ENCODE assay signal across 24 cellular contexts in the genomic region with DNA sequence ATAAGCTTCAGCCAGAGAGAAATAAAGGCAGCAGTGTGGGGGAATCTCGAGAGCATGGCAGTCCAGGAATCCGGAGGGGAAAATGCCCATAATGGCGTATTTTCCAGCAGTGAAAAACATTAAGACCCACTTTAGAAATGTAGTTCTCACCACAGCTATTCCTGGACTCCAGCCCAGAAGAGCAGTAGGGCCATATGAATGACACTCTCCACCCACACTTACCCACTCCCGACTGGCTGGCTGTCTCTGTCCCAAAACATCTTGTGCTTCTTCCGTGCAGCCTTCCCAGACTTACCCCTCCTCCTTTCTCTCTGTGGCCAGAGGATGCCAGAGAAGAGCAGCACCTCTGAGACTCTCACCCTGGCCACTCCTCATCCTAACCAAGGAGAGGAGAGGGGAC. TPM values are rescaled to one million over a fixed set of nuclear protein-coding genes. Genes with fewer than 3 reads are reported as not detected.
A peak's percentile ranks its signal among the peaks of the same experiment; 100 is the strongest.
DNase-seq lines count a peak whose midpoint lies in the region; ATAC-seq and TF ChIP-seq lines count a peak whose summit lies in the region.
"Had no signal": no experiment of that assay in that cellular context is flagged by ENCODE, and none has a peak within 500 bp of the region (broad histone marks: within the 10 kb centered on the region; RNA-seq: fewer than 3 reads in every experiment).

No MANE protein-coding gene starts in this region.

- no peaks in the 10 kb centered on the region for H3K9me3 ChIP-seq in adipocyte (ENCODE audit: control insufficient read depth, low read length)
- H3K9me3 ChIP-seq: heart right ventricle had no signal

- intact Hi-C loops in cardiac septum (cut with DNase I) (no loop called here), left ventricle myocardium superior (cut with micrococcal nuclease) (no loop called here), sciatic nerve (cut with DNase I) (no loop called here)

- DNase-seq in cardiac septum (ENCODE audit: low spot score) (peak; percentile 26), left ventricle myocardium superior (no peak), adipocyte (ENCODE audit: low read depth) (peak; percentile 10), iris pigment epithelial cell (ENCODE audit: low read depth) (peak; percentile 26), anterior cingulate cortex (lab: John Stamatoyannopoulos, UW) (no peak), sciatic nerve (ENCODE audit: low spot score) (no peak), GM20000 (ENCODE audit: low spot score) (no peak)
- no peak for DNase-seq in activated CD4-positive, alpha-beta T cell treated with anti-CD3 and anti-CD28 coated beads, Interleukin-2, amount 50 U/mL, for 4 hours
- DNase-seq: activated T-cell treated with anti-CD3 and anti-CD28 coated beads for 4 hours; amygdala; CD4-positive, CD25-positive, alpha-beta regulatory T cell; DMS79 treated with DMSO at 0.1 percent for 48 hours; endodermal cell; heart right ventricle; immature natural killer cell; Kasumi-1; naive B cell; NCI-H1105; NCI-H524 treated with DMSO at 0.1 percent for 48 hours; SHP77 treated with DMSO at 0.1 percent for 48 hours; stimulated activated CD4-positive, alpha-beta T cell treated with anti-CD3 and anti-CD28 coated beads, Interleukin-4, amount 100 ng/mL, for 24 hours; T-cell had no signal

- peaks cover 35% of the 10 kb centered on the region for H3K4me1 ChIP-seq in adipocyte (ENCODE audit: control insufficient read depth, insufficient read depth, low read length)

- ATAC-seq in left ventricle myocardium superior (no peak), sciatic nerve (no peak)
- ATAC-seq: T-cell had no signal

- no peak overlapping the region for H3K9ac ChIP-seq in adipocyte (ENCODE audit: low read length)

- TF ChIP-seq CTCF in GM20000 (IDR thresholded peaks at IDR 0.05; ENCODE audit: extremely low read depth, missing control alignments) = no peak

- no peak overlapping the region for H3K4me3 ChIP-seq in adipocyte (ENCODE audit: low read length)
- H3K4me3 ChIP-seq: heart right ventricle, skin epidermis had no signal

- H3K36me3 ChIP-seq in adipocyte (ENCODE audit: control insufficient read depth, insufficient read depth, low read length, severe bottlenecking) = no peaks in the 10 kb centered on the region
- H3K36me3 ChIP-seq: heart right ventricle had no signal

- H3K27me3 ChIP-seq in adipocyte (replicated peaks; ENCODE audit: control insufficient read depth, insufficient read depth, low read length) = no peaks in the 10 kb centered on the region
- H3K27me3 ChIP-seq: heart right ventricle had no signal

RNA-seq across cellular contexts. Expression of a gene that starts 56.4 kb away (rescaled TPM):
- total RNA-seq in cardiac septum = 3.4 TPM
- total RNA-seq in left ventricle myocardium superior = 0.92 TPM
- 5.0 TPM for total RNA-seq in sciatic nerve
- total RNA-seq: CD4-positive, CD25-positive, alpha-beta regulatory T cell; lung microvascular endothelial cell; T-cell had no signal

Comparison
In these comparisons a context has a peak if more than half of its experiments do, and no peak if none do; other contexts are left out.
1. DNase-seq: peak in cardiac septum (single experiment), adipocyte (single experiment) and iris pigment epithelial cell (single experiment); none in left ventricle myocardium superior (single experiment), anterior cingulate cortex (0 of 58), sciatic nerve (single experiment), activated CD4-positive, alpha-beta T cell treated with anti-CD3 and anti-CD28 coated beads, Interleukin-2, amount 50 U/mL, for 4 hours (0 of 2) and GM20000 (single experiment).